In genomic region chr5:148469446-148470062, GRCh38 we compare ENCODE assay signal across 12 cellular contexts.
DNase-seq lines count a peak whose midpoint lies in the region; ATAC-seq and TF ChIP-seq lines count a peak whose summit lies in the region.
"Had no signal": no experiment of that assay in that cellular context is flagged by ENCODE, and none has a peak within 500 bp of the region (broad histone marks: within the 10 kb centered on the region; RNA-seq: fewer than 3 reads in every experiment).

No MANE protein-coding gene starts in this region.

- H3K9ac ChIP-seq in fibroblast of lung (ENCODE audit: insufficient read depth, low read length), result no peak overlapping the region
- H3K9ac ChIP-seq in endodermal cell (ENCODE audit: extremely low read depth, low read length, poor library complexity, severe bottlenecking), result no peak overlapping the region

- H3K4me2 ChIP-seq in fibroblast of lung (ENCODE audit: extremely low read depth, insufficient read depth, low read length) (no peak overlapping the region), hepatocyte (no peak overlapping the region)

- H3K9me2 ChIP-seq in hepatocyte (replicated peaks; ENCODE audit: insufficient read depth), result no peaks in the 10 kb centered on the region

- no peaks in the 10 kb centered on the region for H3K27me3 ChIP-seq in fibroblast of lung (ENCODE audit: control insufficient read depth, insufficient read depth, low read length)
- H3K27me3 ChIP-seq in hepatocyte, result no peaks in the 10 kb centered on the region
- H3K27me3 ChIP-seq in endodermal cell (ENCODE audit: control insufficient read depth, insufficient read depth, low read length, poor library complexity, severe bottlenecking), result no peaks in the 10 kb centered on the region

- H2AFZ ChIP-seq in fibroblast of lung (ENCODE audit: low read length) (no peak overlapping the region), hepatocyte (no peak overlapping the region)

- no peak overlapping the region for H3K4me3 ChIP-seq in AG10803 (ENCODE audit: low read length)
- no peak overlapping the region for H3K4me3 ChIP-seq in fibroblast of lung (replicated peaks in 1 of 4; ENCODE audit: control extremely low read depth in 1 of 4, insufficient read depth in 1 of 4, low read depth in 3 of 4, low read length in 4 of 4)
- H3K4me3 ChIP-seq in hepatocyte, result no peak overlapping the region
- no peak overlapping the region for H3K4me3 ChIP-seq in endodermal cell (ENCODE audit: low read length)

- no peak for ATAC-seq in HG02763 (IDR thresholded peaks at IDR 0.05; ENCODE audit: unreplicated experiment)
- ATAC-seq: activated CD4-positive, alpha-beta T cell treated with anti-CD3 and anti-CD28 coated beads for 36 hours; CD8-positive, alpha-beta T cell had no signal

- H4K20me1 ChIP-seq in fibroblast of lung (ENCODE audit: control insufficient read depth, extremely low read depth, insufficient read depth, low read length) (no peaks in the 10 kb centered on the region), hepatocyte (ENCODE audit: insufficient read depth, poor library complexity, severe bottlenecking) (no peaks in the 10 kb centered on the region)

- no peak overlapping the region for H3K27ac Mint-ChIP-seq in endodermal cell
- H3K27ac Mint-ChIP-seq: activated CD4-positive, alpha-beta T cell treated with anti-CD3 and anti-CD28 coated beads for 36 hours; CD8-positive, alpha-beta T cell had no signal

- H3K36me3 ChIP-seq in fibroblast of lung (ENCODE audit: control insufficient read depth, insufficient read depth, low read length), result no peaks in the 10 kb centered on the region
- H3K36me3 ChIP-seq in hepatocyte (replicated peaks; ENCODE audit: insufficient read depth, low read depth), result no peaks in the 10 kb centered on the region
- no peaks in the 10 kb centered on the region for H3K36me3 ChIP-seq in endodermal cell (ENCODE audit: control insufficient read depth, insufficient read depth, low read length)

- TF ChIP-seq CTCF in AG10803 (conservative IDR thresholded peaks at IDR 0.05; ENCODE audit: low read length), result no peak
- no peak for TF ChIP-seq CTCF in fibroblast of lung (conservative IDR thresholded peaks at IDR 0.05 in 1 of 2, IDR thresholded peaks at IDR 0.05 in 1 of 2; ENCODE audit: low read depth in 1 of 2, low read length in 2 of 2)
- no peak for TF ChIP-seq CTCF in hepatocyte (IDR thresholded peaks at IDR 0.05; ENCODE audit: poor library complexity)
- TF ChIP-seq CTCF in endodermal cell (conservative IDR thresholded peaks at IDR 0.05), result no peak

- no peaks in the 10 kb centered on the region for H3K9me3 ChIP-seq in fibroblast of lung (ENCODE audit: control insufficient read depth, insufficient read depth, low read depth, low read length)
- no peaks in the 10 kb centered on the region for H3K9me3 ChIP-seq in hepatocyte (ENCODE audit: low read depth)
- H3K9me3 ChIP-seq in endodermal cell (ENCODE audit: control insufficient read depth, low read length), result no peaks in the 10 kb centered on the region

- WGBS in hepatocyte (ENCODE audit: low lambda C conversion rate, missing lambda C conversion rate), result 71% methylated on average over 5 of the region's 5 CpGs
- WGBS in endodermal cell (ENCODE audit: insufficient coverage in 1 of 2, insufficient read length in 1 of 2), 2 experiments, result 85 to 100% methylated on average over 1 to 5 of the region's 5 CpGs

- no peaks in the 10 kb centered on the region for H3K9me3 Mint-ChIP-seq in endodermal cell
- H3K9me3 Mint-ChIP-seq: CD8-positive, alpha-beta T cell; central memory CD8-positive, alpha-beta T cell had no signal

- no peaks in the 10 kb centered on the region for H3K4me1 ChIP-seq in fibroblast of lung (ENCODE audit: control insufficient read depth, extremely low read depth, insufficient read depth, low read length)
- no peaks in the 10 kb centered on the region for H3K4me1 ChIP-seq in hepatocyte (ENCODE audit: insufficient read depth)
- no peaks in the 10 kb centered on the region for H3K4me1 ChIP-seq in endodermal cell (ENCODE audit: control insufficient read depth, insufficient read depth, low read length)

- no peaks in the 10 kb centered on the region for H3K36me3 Mint-ChIP-seq in endodermal cell (ENCODE audit: low read depth)
- H3K36me3 Mint-ChIP-seq: CD8-positive, alpha-beta T cell had no signal

- no peaks in the 10 kb centered on the region for H3K4me1 Mint-ChIP-seq in endodermal cell
- H3K4me1 Mint-ChIP-seq: activated CD4-positive, alpha-beta T cell treated with anti-CD3 and anti-CD28 coated beads for 36 hours; central memory CD8-positive, alpha-beta T cell had no signal

- H3K27ac ChIP-seq in fibroblast of lung (ENCODE audit: insufficient read depth, low read length) (no peak overlapping the region), hepatocyte (no peak overlapping the region), endodermal cell (ENCODE audit: low read depth, low read length) (no peak overlapping the region)

- H3K79me2 ChIP-seq in fibroblast of lung (ENCODE audit: control insufficient read depth, insufficient read depth, low read length) (no peaks in the 10 kb centered on the region), hepatocyte (no peaks in the 10 kb centered on the region)

- peak; percentile 61 for DNase-seq in AG10803 (ENCODE audit: low read depth)
- peak; percentile 8 for DNase-seq in RKO (ENCODE audit: low spot score)
- peak; percentile 83 to 89 for DNase-seq in fibroblast of lung (ENCODE audit: low read depth in 2 of 2)
- DNase-seq in mucosa of gallbladder (ENCODE audit: low spot score), result peak; percentile 48
- no peak for DNase-seq in hepatocyte (ENCODE audit: low spot score)
- DNase-seq in endodermal cell, result no peak
- DNase-seq in DMS 273 (lab: John Stamatoyannopoulos, UW; ENCODE audit: unreplicated experiment), result no peak
- DNase-seq: activated CD4-positive, alpha-beta T cell treated with anti-CD3 and anti-CD28 coated beads for 36 hours; CD8-positive, alpha-beta T cell; NK-92 treated with Interleukin-12 subunit alpha and Interleukin-12 subunit beta, amount 100 ng/mL, for 24 hours had no signal

- H3K4me3 Mint-ChIP-seq in endodermal cell, result no peak overlapping the region
- H3K4me3 Mint-ChIP-seq: activated CD4-positive, alpha-beta T cell treated with anti-CD3 and anti-CD28 coated beads for 36 hours; CD8-positive, alpha-beta T cell; central memory CD8-positive, alpha-beta T cell had no signal

- H3K27me3 Mint-ChIP-seq in endodermal cell (ENCODE audit: insufficient read depth), result no peaks in the 10 kb centered on the region
- H3K27me3 Mint-ChIP-seq: activated CD4-positive, alpha-beta T cell treated with anti-CD3 and anti-CD28 coated beads for 36 hours had no signal

Comparison
In these comparisons a context has a peak if more than half of its experiments do, and no peak if none do; other contexts are left out.
1. DNase-seq: peak in AG10803 (single experiment), RKO (single experiment), fibroblast of lung (2 of 2) and mucosa of gallbladder (single experiment); none in hepatocyte (single experiment), endodermal cell (single experiment) and DMS 273 (single experiment).